ENCODE assay signal across 24 cellular contexts in genomic region chr5:148739524-148739923, GRCh38.
DNase-seq lines count a peak whose midpoint lies in the region; ATAC-seq, FAIRE-seq and TF ChIP-seq lines count a peak whose summit lies in the region.
"Had no signal": no experiment of that assay in that cellular context is flagged by ENCODE, and none has a peak within 500 bp of the region (broad histone marks: within the 10 kb centered on the region; RNA-seq: fewer than 3 reads in every experiment).

No MANE protein-coding gene starts in this region.

- TF ChIP-seq RAD21 in HepG2 (CRISPR knock-in tag; IDR thresholded peaks at IDR 0.05) = no peak

- TF ChIP-seq POLR2A in breast epithelium (IDR thresholded peaks at IDR 0.05) = no peak
- TF ChIP-seq POLR2A in HepG2 (IDR thresholded peaks at IDR 0.05; ENCODE audit: insufficient read depth in 1 of 2, low read depth in 2 of 2, low read length in 2 of 2) = no peak

- H3K9me2 ChIP-seq in Karpas-422 (replicated peaks; ENCODE audit: insufficient read depth, low read length) = no peaks in the 10 kb centered on the region

- peak overlapping the region; percentile 15 for H2AFZ ChIP-seq in mammary epithelial cell (ENCODE audit: low read depth, low read length)
- no peak overlapping the region for H2AFZ ChIP-seq in HepG2 (ENCODE audit: low read length)
- H2AFZ ChIP-seq in Karpas-422 (ENCODE audit: low read length) = no peak overlapping the region

- H3K27ac ChIP-seq in mammary epithelial cell (ENCODE audit: insufficient read depth, low read depth, low read length) (no peak overlapping the region), breast epithelium (no peak overlapping the region), HepG2 (ENCODE audit: extremely low read length, insufficient read depth, low read length) (peak overlapping the region; percentile 23), Karpas-422 (ENCODE audit: low read length) (no peak overlapping the region)
- H3K27ac ChIP-seq: 22Rv1, coronary artery, epithelial cell of prostate, Peyer's patch, WERI-Rb-1 had no signal

- H3K9me3 ChIP-seq in mammary epithelial cell (replicated peaks; ENCODE audit: insufficient read depth, low read length) (no peaks in the 10 kb centered on the region), breast epithelium (no peaks in the 10 kb centered on the region), HepG2 (ENCODE audit: low read length) (no peaks in the 10 kb centered on the region), Karpas-422 (ENCODE audit: low read length) (no peaks in the 10 kb centered on the region)
- H3K9me3 ChIP-seq: Peyer's patch had no signal

- 92% methylated on average over 2 of the region's 2 CpGs for WGBS in mammary epithelial cell (ENCODE audit: low coverage, missing lambda C conversion rate)
- WGBS in HepG2 (ENCODE audit: low lambda C conversion rate) = 0% methylated on average over 2 of the region's 2 CpGs

- H3K9ac ChIP-seq in mammary epithelial cell (ENCODE audit: insufficient read depth, low read length) = no peak overlapping the region
- no peak overlapping the region for H3K9ac ChIP-seq in HepG2 (ENCODE audit: insufficient read depth, low read depth, low read length)
- H3K9ac ChIP-seq in Karpas-422 (ENCODE audit: low read length) = no peak overlapping the region

- CTCF ChIA-PET in mammary epithelial cell (lab: Charles Lee; ENCODE audit: low non-redundant PET) (interaction anchor here (0.6 to 0.7 kb wide), 3 partner anchors 67 to 263 kb away, joined by 3 to 5 read pairs (median 3); no protein-coding TSS in a partner anchor), HepG2 (lab: Yijun Ruan, JAX; ENCODE audit: low intra/inter-chr PET ratio, low total read pairs) (no interaction called here)

- H3K27me3 ChIP-seq in mammary epithelial cell (ENCODE audit: insufficient read depth, low read length) = no peaks in the 10 kb centered on the region
- no peaks in the 10 kb centered on the region for H3K27me3 ChIP-seq in breast epithelium
- no peaks in the 10 kb centered on the region for H3K27me3 ChIP-seq in HepG2 (ENCODE audit: control insufficient read depth in 1 of 2, insufficient read depth in 2 of 2, low read length in 2 of 2)
- no peaks in the 10 kb centered on the region for H3K27me3 ChIP-seq in Karpas-422 (ENCODE audit: low read length)
- H3K27me3 ChIP-seq: heart right ventricle, Peyer's patch had no signal

- intact Hi-C loops in mammary epithelial cell (cut with micrococcal nuclease) (no loop called here), breast epithelium (cut with DNase I; ENCODE audit: low total_unique reads) (no loop called here), HepG2 (cut with micrococcal nuclease; ENCODE audit: unreplicated experiment) (no loop called here)

- TF ChIP-seq EP300 in HepG2 (IDR thresholded peaks at IDR 0.05; ENCODE audit: low read depth in 2 of 2, low read length in 2 of 2) (no peak), HepG2 (CRISPR knock-in tag; IDR thresholded peaks at IDR 0.05; ENCODE audit: borderline replicate concordance) (no peak)

- no peak for FAIRE-seq in HepG2 (lab: Jason Lieb, UNC)
- FAIRE-seq: GM19239 had no signal

- TF ChIP-seq CTCF in mammary epithelial cell (conservative IDR thresholded peaks at IDR 0.05 in 1 of 2, IDR thresholded peaks at IDR 0.05 in 1 of 2; ENCODE audit: extremely low read depth in 1 of 2, insufficient read depth in 1 of 2, low read depth in 1 of 2, low read length in 2 of 2) = no peak
- no peak for TF ChIP-seq CTCF in breast epithelium (IDR thresholded peaks at IDR 0.05)
- no peak for TF ChIP-seq CTCF in HepG2 (CRISPR knock-in tag; IDR thresholded peaks at IDR 0.05)

- DNase-seq in mammary epithelial cell = no peak
- DNase-seq in breast epithelium (ENCODE audit: low spot score in 2 of 2) = no peak
- peak; percentile 88 for DNase-seq in brain pericyte (ENCODE audit: low read depth, low spot score)
- DNase-seq in HepG2 (ENCODE audit: low spot score) = peak; percentile 12
- no peak for DNase-seq in Karpas-422
- DNase-seq in Kasumi-1 (lab: John Stamatoyannopoulos, UW) = no peak
- DNase-seq: activated CD8-positive, alpha-beta T cell treated with anti-CD3 and anti-CD28 coated beads, Interleukin-2, amount 10 ng/mL, durations not matched to agents 7 days and 5 days; CD4-positive, CD25-positive, alpha-beta regulatory T cell; heart right ventricle; midbrain; NCI-H1105; NCI-H2107; NCI-H82; nucleus accumbens; Peyer's patch; WERI-Rb-1 had no signal

- BruUV-seq in mammary epithelial cell (replicated peaks; lab: Mats Ljungman, UMichigan) = no TSS peak
- BruUV-seq in HepG2 (replicated peaks; lab: Mats Ljungman, UMichigan) = no TSS peak

- ATAC-seq in HepG2 (peak; percentile 69), HG02970 (IDR thresholded peaks at IDR 0.05; ENCODE audit: low FRiP score, unreplicated experiment) (no peak)
- no peak for ATAC-seq in activated CD4-positive, CD25-positive, alpha-beta regulatory T cell treated with anti-CD3 and anti-CD28 coated beads, Interleukin-2, amount 50 U/mL, for 24 hours
- ATAC-seq: activated CD8-positive, alpha-beta T cell treated with anti-CD3 and anti-CD28 coated beads, Interleukin-2, amount 10 ng/mL, durations not matched to agents 7 days and 5 days; HCT116 had no signal

- H3K4me1 ChIP-seq in mammary epithelial cell (ENCODE audit: insufficient read depth, low read length) (no peaks in the 10 kb centered on the region), breast epithelium (no peaks in the 10 kb centered on the region), HepG2 (ENCODE audit: insufficient read depth, low read length) (peaks cover 22% of the 10 kb centered on the region), Karpas-422 (ENCODE audit: low read length) (peaks cover 46% of the 10 kb centered on the region)

- no peak overlapping the region for H3K4me2 ChIP-seq in mammary epithelial cell (ENCODE audit: insufficient read depth, low read depth, low read length)
- 0 out of 2 replicates have a peak overlapping the region, but pooled peaks have one; percentile 13 for H3K4me2 ChIP-seq in HepG2 (ENCODE audit: low read depth, low read length)
- H3K4me2 ChIP-seq in Karpas-422 (ENCODE audit: low read depth, low read length, poor library complexity, severe bottlenecking) = no peak overlapping the region
- H3K4me2 ChIP-seq: smooth muscle cell had no signal

- dilution Hi-C loops in mammary epithelial cell (cut with HindIII; ENCODE audit: low sequenced_read_pairs) = loop anchor here (5.0 kb wide), 3 partner anchors 53 to 373 kb away; no protein-coding TSS in a partner anchor

- no peaks in the 10 kb centered on the region for H4K20me1 ChIP-seq in mammary epithelial cell (ENCODE audit: insufficient read depth, low read length)
- no peaks in the 10 kb centered on the region for H4K20me1 ChIP-seq in HepG2 (ENCODE audit: insufficient read depth, low read length)
- no peaks in the 10 kb centered on the region for H4K20me1 ChIP-seq in Karpas-422 (ENCODE audit: insufficient read depth, low read depth, low read length)

- in situ Hi-C loops in mammary epithelial cell (cut with MboI; ENCODE audit: low sequenced_read_pairs in 2 of 2) = loop anchor here (5.0 to 25.0 kb wide), 6 partner anchors 265 to 552 kb away; no protein-coding TSS in a partner anchor
- in situ Hi-C loops in HepG2 (cut with HindIII; ENCODE audit: extremely low pct_ligation_motif_present, low pct_unique_long_range_greater_than_20kb) = loop anchor here (5.0 to 10.0 kb wide), 4 partner anchors 298 to 555 kb away; no protein-coding TSS in a partner anchor

- H3K79me2 ChIP-seq in mammary epithelial cell (ENCODE audit: insufficient read depth, low read length) = no peaks in the 10 kb centered on the region
- H3K79me2 ChIP-seq in HepG2 (ENCODE audit: insufficient read depth, low read length) = no peaks in the 10 kb centered on the region
- no peaks in the 10 kb centered on the region for H3K79me2 ChIP-seq in Karpas-422 (ENCODE audit: low read length)

- no peak overlapping the region for H3K4me3 ChIP-seq in mammary epithelial cell (replicated peaks in 1 of 3; ENCODE audit: insufficient read depth in 1 of 3, low read depth in 2 of 3, low read length in 3 of 3)
- no peak overlapping the region for H3K4me3 ChIP-seq in breast epithelium
- H3K4me3 ChIP-seq in HepG2 (replicated peaks in 1 of 3; ENCODE audit: insufficient read depth in 1 of 3, low read depth in 2 of 3, low read length in 3 of 3) = no peak overlapping the region
- no peak overlapping the region for H3K4me3 ChIP-seq in Karpas-422 (ENCODE audit: low read length)
- H3K4me3 ChIP-seq: coronary artery, heart right ventricle, Peyer's patch, smooth muscle cell had no signal

- POLR2A ChIA-PET in HepG2 (lab: Yijun Ruan, JAX) = interaction anchor here (0.8 kb wide), 1 partner anchor 433 kb away, joined by 3 read pairs; no protein-coding TSS in a partner anchor

- no peaks in the 10 kb centered on the region for H3K36me3 ChIP-seq in mammary epithelial cell (ENCODE audit: insufficient read depth, low read length)
- H3K36me3 ChIP-seq in breast epithelium = no peaks in the 10 kb centered on the region
- no peaks in the 10 kb centered on the region for H3K36me3 ChIP-seq in HepG2 (replicated peaks in 1 of 2; ENCODE audit: control insufficient read depth in 1 of 2, insufficient read depth in 2 of 2, low read length in 2 of 2)
- H3K36me3 ChIP-seq in Karpas-422 (ENCODE audit: insufficient read depth, low read length) = no peaks in the 10 kb centered on the region
- H3K36me3 ChIP-seq: heart right ventricle, Peyer's patch, WERI-Rb-1 had no signal

TF ChIP-seq in HepG2, 621 proteins besides CTCF, POLR2A, EP300 and RAD21:
- TF ChIP-seq, protein P1, sequence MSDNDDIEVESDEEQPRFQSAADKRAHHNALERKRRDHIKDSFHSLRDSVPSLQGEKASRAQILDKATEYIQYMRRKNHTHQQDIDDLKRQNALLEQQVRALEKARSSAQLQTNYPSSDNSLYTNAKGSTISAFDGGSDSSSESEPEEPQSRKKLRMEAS (IDR thresholded peaks at IDR 0.05) = no peak
- 0 out of 2 replicates have a peak, but pooled peaks have one; percentile 4 for TF ChIP-seq PHF21A (CRISPR knock-in tag; IDR thresholded peaks at IDR 0.05)

Comparison
In these comparisons a context has a peak if more than half of its experiments do, and no peak if none do; other contexts are left out.
1. DNase-seq: peak in brain pericyte (single experiment) and HepG2 (single experiment); none in mammary epithelial cell (single experiment), breast epithelium (0 of 2), Karpas-422 (single experiment) and Kasumi-1 (0 of 2).